Comparison of ENCODE assay signal across 1 cellular context in genomic region chr3:172156309-172156998, GRCh38.
A peak's percentile ranks its signal among the peaks of the same experiment; 100 is the strongest.
TF ChIP-seq lines count a peak whose summit lies in the region.

No MANE protein-coding gene starts in this region.

TF ChIP-seq in HEK293, 187 proteins besides CTCF, POLR2A, EP300 and RAD21 (continued from another document):
- TF ChIP-seq, protein P1, sequence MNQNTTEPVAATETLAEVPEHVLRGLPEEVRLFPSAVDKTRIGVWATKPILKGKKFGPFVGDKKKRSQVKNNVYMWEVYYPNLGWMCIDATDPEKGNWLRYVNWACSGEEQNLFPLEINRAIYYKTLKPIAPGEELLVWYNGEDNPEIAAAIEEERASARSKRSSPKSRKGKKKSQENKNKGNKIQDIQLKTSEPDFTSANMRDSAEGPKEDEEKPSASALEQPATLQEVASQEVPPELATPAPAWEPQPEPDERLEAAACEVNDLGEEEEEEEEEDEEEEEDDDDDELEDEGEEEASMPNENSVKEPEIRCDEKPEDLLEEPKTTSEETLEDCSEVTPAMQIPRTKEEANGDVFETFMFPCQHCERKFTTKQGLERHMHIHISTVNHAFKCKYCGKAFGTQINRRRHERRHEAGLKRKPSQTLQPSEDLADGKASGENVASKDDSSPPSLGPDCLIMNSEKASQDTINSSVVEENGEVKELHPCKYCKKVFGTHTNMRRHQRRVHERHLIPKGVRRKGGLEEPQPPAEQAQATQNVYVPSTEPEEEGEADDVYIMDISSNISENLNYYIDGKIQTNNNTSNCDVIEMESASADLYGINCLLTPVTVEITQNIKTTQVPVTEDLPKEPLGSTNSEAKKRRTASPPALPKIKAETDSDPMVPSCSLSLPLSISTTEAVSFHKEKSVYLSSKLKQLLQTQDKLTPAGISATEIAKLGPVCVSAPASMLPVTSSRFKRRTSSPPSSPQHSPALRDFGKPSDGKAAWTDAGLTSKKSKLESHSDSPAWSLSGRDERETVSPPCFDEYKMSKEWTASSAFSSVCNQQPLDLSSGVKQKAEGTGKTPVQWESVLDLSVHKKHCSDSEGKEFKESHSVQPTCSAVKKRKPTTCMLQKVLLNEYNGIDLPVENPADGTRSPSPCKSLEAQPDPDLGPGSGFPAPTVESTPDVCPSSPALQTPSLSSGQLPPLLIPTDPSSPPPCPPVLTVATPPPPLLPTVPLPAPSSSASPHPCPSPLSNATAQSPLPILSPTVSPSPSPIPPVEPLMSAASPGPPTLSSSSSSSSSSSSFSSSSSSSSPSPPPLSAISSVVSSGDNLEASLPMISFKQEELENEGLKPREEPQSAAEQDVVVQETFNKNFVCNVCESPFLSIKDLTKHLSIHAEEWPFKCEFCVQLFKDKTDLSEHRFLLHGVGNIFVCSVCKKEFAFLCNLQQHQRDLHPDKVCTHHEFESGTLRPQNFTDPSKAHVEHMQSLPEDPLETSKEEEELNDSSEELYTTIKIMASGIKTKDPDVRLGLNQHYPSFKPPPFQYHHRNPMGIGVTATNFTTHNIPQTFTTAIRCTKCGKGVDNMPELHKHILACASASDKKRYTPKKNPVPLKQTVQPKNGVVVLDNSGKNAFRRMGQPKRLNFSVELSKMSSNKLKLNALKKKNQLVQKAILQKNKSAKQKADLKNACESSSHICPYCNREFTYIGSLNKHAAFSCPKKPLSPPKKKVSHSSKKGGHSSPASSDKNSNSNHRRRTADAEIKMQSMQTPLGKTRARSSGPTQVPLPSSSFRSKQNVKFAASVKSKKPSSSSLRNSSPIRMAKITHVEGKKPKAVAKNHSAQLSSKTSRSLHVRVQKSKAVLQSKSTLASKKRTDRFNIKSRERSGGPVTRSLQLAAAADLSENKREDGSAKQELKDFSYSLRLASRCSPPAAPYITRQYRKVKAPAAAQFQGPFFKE (tag by site-specific recombination; IDR thresholded peaks at IDR 0.05; ENCODE audit: borderline replicate concordance): no peak
- TF ChIP-seq ZNF837 (tag by site-specific recombination; IDR thresholded peaks at IDR 0.05) (no peak), SP7 (tag by site-specific recombination; IDR thresholded peaks at IDR 0.05) (peak; percentile 46; the same call in 1 of the 2 replicates)
- TF ChIP-seq, protein P2, sequence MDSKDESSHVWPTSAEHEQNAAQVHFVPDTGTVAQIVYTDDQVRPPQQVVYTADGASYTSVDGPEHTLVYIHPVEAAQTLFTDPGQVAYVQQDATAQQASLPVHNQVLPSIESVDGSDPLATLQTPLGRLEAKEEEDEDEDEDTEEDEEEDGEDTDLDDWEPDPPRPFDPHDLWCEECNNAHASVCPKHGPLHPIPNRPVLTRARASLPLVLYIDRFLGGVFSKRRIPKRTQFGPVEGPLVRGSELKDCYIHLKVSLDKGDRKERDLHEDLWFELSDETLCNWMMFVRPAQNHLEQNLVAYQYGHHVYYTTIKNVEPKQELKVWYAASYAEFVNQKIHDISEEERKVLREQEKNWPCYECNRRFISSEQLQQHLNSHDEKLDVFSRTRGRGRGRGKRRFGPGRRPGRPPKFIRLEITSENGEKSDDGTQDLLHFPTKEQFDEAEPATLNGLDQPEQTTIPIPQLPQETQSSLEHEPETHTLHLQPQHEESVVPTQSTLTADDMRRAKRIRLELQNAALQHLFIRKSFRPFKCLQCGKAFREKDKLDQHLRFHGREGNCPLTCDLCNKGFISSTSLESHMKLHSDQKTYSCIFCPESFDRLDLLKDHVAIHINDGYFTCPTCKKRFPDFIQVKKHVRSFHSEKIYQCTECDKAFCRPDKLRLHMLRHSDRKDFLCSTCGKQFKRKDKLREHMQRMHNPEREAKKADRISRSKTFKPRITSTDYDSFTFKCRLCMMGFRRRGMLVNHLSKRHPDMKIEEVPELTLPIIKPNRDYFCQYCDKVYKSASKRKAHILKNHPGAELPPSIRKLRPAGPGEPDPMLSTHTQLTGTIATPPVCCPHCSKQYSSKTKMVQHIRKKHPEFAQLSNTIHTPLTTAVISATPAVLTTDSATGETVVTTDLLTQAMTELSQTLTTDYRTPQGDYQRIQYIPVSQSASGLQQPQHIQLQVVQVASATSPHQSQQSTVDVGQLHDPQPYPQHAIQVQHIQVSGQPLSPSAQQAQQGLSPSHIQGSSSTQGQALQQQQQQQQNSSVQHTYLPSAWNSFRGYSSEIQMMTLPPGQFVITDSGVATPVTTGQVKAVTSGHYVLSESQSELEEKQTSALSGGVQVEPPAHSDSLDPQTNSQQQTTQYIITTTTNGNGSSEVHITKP (tag by site-specific recombination; IDR thresholded peaks at IDR 0.05): 0 out of 2 replicates have a peak, but pooled peaks have one; percentile 12
TF ChIP-seq in HEK293: peak in this region for 9.
